In the genomic region with DNA sequence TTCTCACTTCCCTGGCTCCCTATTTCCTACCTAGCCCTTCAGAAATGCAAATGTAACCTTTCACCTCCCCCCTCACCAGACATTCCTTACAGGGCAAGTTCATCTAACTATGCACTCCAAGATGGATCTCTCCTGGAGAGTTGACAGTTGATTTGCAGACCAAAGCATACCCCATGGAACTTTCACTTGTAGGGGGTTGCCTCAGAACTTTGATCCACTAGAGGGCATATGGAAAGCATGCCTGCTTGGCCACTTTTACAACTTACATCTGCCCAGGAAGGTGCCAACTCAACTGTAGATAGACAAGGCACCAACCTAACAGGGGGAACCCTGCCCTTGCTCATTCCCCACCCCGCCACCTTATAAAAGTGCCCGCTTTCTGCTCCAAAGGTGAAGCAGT, we compare ENCODE assay signal across 13 cellular contexts.
DNase-seq lines count a peak whose midpoint lies in the region; ATAC-seq and TF ChIP-seq lines count a peak whose summit lies in the region.
"Had no signal": no experiment of that assay in that cellular context is flagged by ENCODE, and none has a peak within 500 bp of the region (broad histone marks: within the 10 kb centered on the region; RNA-seq: fewer than 3 reads in every experiment).

No MANE protein-coding gene starts in this region.

- TF ChIP-seq CTCF in GM06990 (IDR thresholded peaks at IDR 0.05; ENCODE audit: insufficient read depth, low read length, poor library complexity, severe bottlenecking): peak; percentile 16
- peak; percentile 63 for TF ChIP-seq CTCF in choroid plexus epithelial cell (conservative IDR thresholded peaks at IDR 0.05; ENCODE audit: low read depth, low read length)
- no peak for TF ChIP-seq CTCF in GM10266 (IDR thresholded peaks at IDR 0.05; ENCODE audit: control insufficient read depth, insufficient read depth, low read depth, missing control alignments)

- H3K36me3 Mint-ChIP-seq in naive B cell: no peaks in the 10 kb centered on the region
- H3K36me3 Mint-ChIP-seq: IgD-negative memory B cell; naive thymus-derived CD8-positive, alpha-beta T cell had no signal

- H3K4me3 Mint-ChIP-seq in naive B cell: no peak overlapping the region
- H3K4me3 Mint-ChIP-seq: naive thymus-derived CD8-positive, alpha-beta T cell had no signal

- no peaks in the 10 kb centered on the region for H3K4me1 Mint-ChIP-seq in naive B cell
- H3K4me1 Mint-ChIP-seq: IgD-negative memory B cell; naive thymus-derived CD8-positive, alpha-beta T cell had no signal

- no peak overlapping the region for H3K27ac Mint-ChIP-seq in naive B cell
- H3K27ac Mint-ChIP-seq: IgD-negative memory B cell; naive thymus-derived CD8-positive, alpha-beta T cell had no signal

- H3K27me3 Mint-ChIP-seq in naive B cell: peaks cover 19 to 45% (median 29%) of the 10 kb centered on the region in 3 donors

- H3K27me3 ChIP-seq in GM06990 (replicated peaks; ENCODE audit: control insufficient read depth, insufficient read depth, low read length): no peaks in the 10 kb centered on the region

- no peaks in the 10 kb centered on the region for H3K36me3 ChIP-seq in GM06990 (ENCODE audit: control insufficient read depth, insufficient read depth, low read length)

- ATAC-seq in naive B cell (ENCODE audit: low read depth in 2 of 2) (peak in 1 of 2 donors; percentile 23), GM19467 (IDR thresholded peaks at IDR 0.05; ENCODE audit: unreplicated experiment) (no peak)
- ATAC-seq: naive thymus-derived CD8-positive, alpha-beta T cell had no signal

- H3K9me3 Mint-ChIP-seq in naive B cell: peaks cover 0 to 1% (median 0%) of the 10 kb centered on the region in 7 donors
- H3K9me3 Mint-ChIP-seq: IgD-negative memory B cell; naive thymus-derived CD8-positive, alpha-beta T cell had no signal

- H3K4me3 ChIP-seq in GM06990 (replicated peaks; ENCODE audit: low read depth, low read length) (no peak overlapping the region), choroid plexus epithelial cell (ENCODE audit: low read depth, low read length) (no peak overlapping the region)
- H3K4me3 ChIP-seq: SK-N-MC had no signal

- DNase-seq in GM06990 (ENCODE audit: extremely low read depth, insufficient read length): no peak
- DNase-seq in NCI-H226: peak; percentile 31
- DNase-seq in choroid plexus epithelial cell (ENCODE audit: low read depth): peak; percentile 55
- peak; percentile 12 for DNase-seq in naive B cell
- no peak for DNase-seq in cerebellar nuclear complex (lab: John Stamatoyannopoulos, UW)
- no peak for DNase-seq in GM10266 (ENCODE audit: extremely low spot score)
- no peak for DNase-seq in NCI-H510A treated with DMSO at 0.1 percent for 48 hours (lab: John Stamatoyannopoulos, UW)
- DNase-seq: erythroblast; stimulated activated CD4-positive, alpha-beta T cell treated with anti-CD3 and anti-CD28 coated beads, Interleukin-4, amount 100 ng/mL, for 4 hours had no signal

Comparison
In these comparisons a context has a peak if more than half of its experiments do, and no peak if none do; other contexts are left out.
1. DNase-seq: peak in NCI-H226 (single experiment), choroid plexus epithelial cell (single experiment) and naive B cell (single experiment); none in GM06990 (single experiment), cerebellar nuclear complex (0 of 2), GM10266 (single experiment) and NCI-H510A treated with DMSO at 0.1 percent for 48 hours (single experiment).